14 cellular contexts compared by ENCODE assay signal in genomic region chr2:50065845-50066244, GRCh38.
DNase-seq lines count a peak whose midpoint lies in the region; ATAC-seq and TF ChIP-seq lines count a peak whose summit lies in the region.
"Had no signal": no experiment of that assay in that cellular context is flagged by ENCODE, and none has a peak within 500 bp of the region (broad histone marks: within the 10 kb centered on the region; RNA-seq: fewer than 3 reads in every experiment).

No MANE protein-coding gene starts in this region.

- no peak for TF ChIP-seq CTCF in heart left ventricle (IDR thresholded peaks at IDR 0.05)

- H3K4me1 ChIP-seq in heart left ventricle (peaks cover 0 to 12% (median 0%) of the 10 kb centered on the region in 12 donors), right cardiac atrium (ENCODE audit: control insufficient read depth, insufficient read depth, low read length) (no peaks in the 10 kb centered on the region)
- H3K4me1 ChIP-seq: BLaER1 treated with 17β-estradiol and CSF1 and Interleukin-3, amounts not matched to agents 10 nM and 100 nM had no signal

- H3K4me3 ChIP-seq in heart left ventricle (no peak overlapping the region), right cardiac atrium (ENCODE audit: low read length) (no peak overlapping the region)
- H3K4me3 ChIP-seq: BLaER1 treated with 17β-estradiol and CSF1 and Interleukin-3, amounts not matched to agents 10 nM and 100 nM had no signal

- H3K27me3 ChIP-seq in heart left ventricle (no peaks in the 10 kb centered on the region), right cardiac atrium (ENCODE audit: control insufficient read depth, insufficient read depth) (no peaks in the 10 kb centered on the region)
- H3K27me3 ChIP-seq: BLaER1 treated with 17β-estradiol and CSF1 and Interleukin-3, amounts not matched to agents 10 nM and 100 nM had no signal

- DNase-seq in Right ventricle myocardium superior = no peak
- no peak for DNase-seq in cardiac septum (ENCODE audit: low spot score)
- DNase-seq in heart left ventricle = peak in 1 of 5 donors; percentile 28
- DNase-seq in right cardiac atrium = no peak
- no peak for DNase-seq in substantia nigra (lab: John Stamatoyannopoulos, UW)
- no peak for DNase-seq in NCI-H1092 treated with DMSO at 0.1 percent for 48 hours (lab: John Stamatoyannopoulos, UW)
- DNase-seq: 8988T; AML-193; CD4-positive, CD25-positive, alpha-beta regulatory T cell; HCEC 1CT; HFFc6 had no signal

- 5 to 12% (median 7%) methylated on average over 6 of the region's 6 CpGs for WGBS in heart left ventricle, 4 donors
- 12% methylated on average over 6 of the region's 6 CpGs for WGBS in right cardiac atrium

- H3K9me3 ChIP-seq in heart left ventricle (no peaks in the 10 kb centered on the region), right cardiac atrium (ENCODE audit: control insufficient read depth, low read length) (no peaks in the 10 kb centered on the region)
- H3K9me3 ChIP-seq: BLaER1 treated with 17β-estradiol and CSF1 and Interleukin-3, amounts not matched to agents 10 nM and 100 nM had no signal

- intact Hi-C loops in Right ventricle myocardium superior (cut with DNase I) (no loop called here), cardiac septum (cut with DNase I) (no loop called here), heart left ventricle (cut with DNase I) (no loop called here), right cardiac atrium (cut with DNase I) (no loop called here)

- no peaks in the 10 kb centered on the region for H3K36me3 ChIP-seq in heart left ventricle
- H3K36me3 ChIP-seq: BLaER1 treated with 17β-estradiol and CSF1 and Interleukin-3, amounts not matched to agents 10 nM and 100 nM had no signal

- ATAC-seq in Right ventricle myocardium superior (ENCODE audit: poor library complexity) (peak; percentile 95), heart left ventricle (peak; percentile 75 to 96 (median 86)), right cardiac atrium (peak; percentile 64 to 66), GM21447 (IDR thresholded peaks at IDR 0.05; ENCODE audit: unreplicated experiment) (no peak)
- ATAC-seq: HepG2 had no signal

- H3K27ac ChIP-seq in heart left ventricle (peak overlapping the region in 1 of 12 donors; percentile 22), right cardiac atrium (ENCODE audit: low read length) (no peak overlapping the region), substantia nigra (ENCODE audit: low read depth, low read length, poor library complexity, severe bottlenecking) (no peak overlapping the region)
- H3K27ac ChIP-seq: BLaER1 treated with 17β-estradiol and CSF1 and Interleukin-3, amounts not matched to agents 10 nM and 100 nM had no signal

- no peak for TF ChIP-seq POLR2A in heart left ventricle (IDR thresholded peaks at IDR 0.05)
